8 cellular contexts compared by ENCODE assay signal in the genomic region with DNA sequence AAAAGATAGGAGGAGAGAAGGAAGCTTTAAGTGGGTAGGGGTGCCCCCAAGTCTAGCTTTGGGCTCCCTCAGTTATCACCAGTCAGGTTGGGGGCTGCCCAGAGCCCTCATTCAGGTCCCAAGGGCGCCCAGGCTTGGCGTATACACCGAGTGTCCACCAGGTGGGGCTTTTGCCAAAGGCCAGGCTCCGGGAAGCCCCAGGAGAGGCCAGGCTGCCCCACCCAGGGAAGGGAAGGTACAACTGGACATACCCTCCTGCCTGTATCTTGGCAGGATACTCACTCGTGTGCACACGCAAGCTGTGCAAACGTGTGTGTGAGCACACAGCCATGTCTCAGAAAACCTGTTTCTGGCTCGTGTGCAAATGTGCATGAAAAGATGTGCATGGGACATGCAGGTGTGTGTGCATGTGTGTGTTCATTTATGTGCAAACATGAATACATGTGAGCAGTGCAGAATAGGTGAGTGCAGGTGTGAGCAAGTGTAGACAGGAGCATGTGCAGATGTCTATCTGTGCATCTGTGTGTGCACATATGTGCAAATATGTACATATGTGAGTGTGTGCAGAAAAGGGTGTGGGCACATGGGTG. TPM values are rescaled to one million over a fixed set of nuclear protein-coding genes. Genes with fewer than 3 reads are reported as not detected.
A peak's percentile ranks its signal among the peaks of the same experiment; 100 is the strongest.
DNase-seq lines count a peak whose midpoint lies in the region; ATAC-seq and TF ChIP-seq lines count a peak whose summit lies in the region.

No MANE protein-coding gene starts in this region.

- no peak overlapping the region for H3K4me3 Mint-ChIP-seq in CD8-positive, alpha-beta T cell

- H3K79me2 ChIP-seq in hepatocyte, result no peaks in the 10 kb centered on the region

- no peak for TF ChIP-seq EP300 in ovary (IDR thresholded peaks at IDR 0.05)

- no peak overlapping the region for H2AFZ ChIP-seq in hepatocyte

- H3K4me1 ChIP-seq in CD8-positive, alpha-beta T cell (ENCODE audit: insufficient read depth, low read length), result no peaks in the 10 kb centered on the region
- H3K4me1 ChIP-seq in HEK293 (ENCODE audit: control insufficient read depth, insufficient read depth, low read length) (no peaks in the 10 kb centered on the region), RWPE2 (ENCODE audit: insufficient read depth, poor library complexity, severe bottlenecking) (peaks cover 3% of the 10 kb centered on the region), hepatocyte (ENCODE audit: insufficient read depth) (no peaks in the 10 kb centered on the region), ovary (ENCODE audit: insufficient read depth) (no peaks in the 10 kb centered on the region)

- H3K9me2 ChIP-seq in hepatocyte (replicated peaks; ENCODE audit: insufficient read depth), result no peaks in the 10 kb centered on the region

- H3K27ac Mint-ChIP-seq in CD8-positive, alpha-beta T cell, result no peak overlapping the region

- H3K4me3 ChIP-seq in CD8-positive, alpha-beta T cell (ENCODE audit: low read depth, low read length), result no peak overlapping the region
- H3K4me3 ChIP-seq in HEK293 (ENCODE audit: low read depth, low read length), result no peak overlapping the region
- H3K4me3 ChIP-seq in RWPE2 (ENCODE audit: severe bottlenecking), result no peak overlapping the region
- no peak overlapping the region for H3K4me3 ChIP-seq in hepatocyte
- H3K4me3 ChIP-seq in ovary, result no peak overlapping the region

- no peaks in the 10 kb centered on the region for H3K9me3 Mint-ChIP-seq in CD8-positive, alpha-beta T cell

- peaks cover 2% of the 10 kb centered on the region for H3K4me1 Mint-ChIP-seq in CD8-positive, alpha-beta T cell (ENCODE audit: low read depth)

- CTCF ChIA-PET in CD8-positive, alpha-beta T cell (lab: Charles Lee), result interaction anchor here (0.7 to 3.1 kb wide), 23 partner anchors 9 to 520 kb away, joined by 3 to 13 read pairs (median 4); a partner anchor contains a TSS
- CTCF ChIA-PET in HEK293 (lab: Yijun Ruan, JAX), result interaction anchor here (0.6 to 10.0 kb wide), 26 partner anchors 9 to 472 kb away, joined by 3 to 105 read pairs (median 3); no protein-coding TSS in a partner anchor

- WGBS in hepatocyte (ENCODE audit: low lambda C conversion rate, missing lambda C conversion rate), result 7% methylated on average over 8 of the region's 8 CpGs
- WGBS in ovary, 3 donors, result 3 to 5% (median 3%) methylated on average over 8 of the region's 8 CpGs

- H3K9me3 ChIP-seq in CD8-positive, alpha-beta T cell (ENCODE audit: low read length), result no peaks in the 10 kb centered on the region
- no peaks in the 10 kb centered on the region for H3K9me3 ChIP-seq in HEK293 (ENCODE audit: control insufficient read depth, insufficient read depth, low read depth, low read length)
- H3K9me3 ChIP-seq in RWPE2 (ENCODE audit: severe bottlenecking), result no peaks in the 10 kb centered on the region
- no peaks in the 10 kb centered on the region for H3K9me3 ChIP-seq in hepatocyte (ENCODE audit: low read depth)
- no peaks in the 10 kb centered on the region for H3K9me3 ChIP-seq in ovary

- peak; percentile 74 for TF ChIP-seq CTCF in CD8-positive, alpha-beta T cell (IDR thresholded peaks at IDR 0.05)
- TF ChIP-seq CTCF in HEK293 (tag by site-specific recombination; IDR thresholded peaks at IDR 0.05) (peak; percentile 84), RWPE2 (IDR thresholded peaks at IDR 0.05; ENCODE audit: poor library complexity, severe bottlenecking) (peak; percentile 95), hepatocyte (IDR thresholded peaks at IDR 0.05; ENCODE audit: poor library complexity) (peak; percentile 85), ovary (IDR thresholded peaks at IDR 0.05) (no peak)

- TF ChIP-seq POLR2A in ovary (IDR thresholded peaks at IDR 0.05), result no peak

- DNase-seq in CD8-positive, alpha-beta T cell, result peak; percentile 13 to 74 (median 38)
- DNase-seq in RWPE2 (ENCODE audit: low spot score) (no peak), hepatocyte (ENCODE audit: low spot score) (peak; percentile 81), ovary (no peak)
- peak; percentile 45 for DNase-seq in activated naive CD4-positive, alpha-beta T cell treated with anti-CD3 and anti-CD28 coated beads, Interleukin-2, amount 50 U/mL, for 16 hours
- peak; percentile 18 to 44 for DNase-seq in stimulated activated CD4-positive, alpha-beta T cell treated with anti-CD3 and anti-CD28 coated beads, Interleukin-1b, Interleukin-23, amount 100 ng/mL, for 4 hours (ENCODE audit: low read depth in 2 of 2)

- H3K27me3 ChIP-seq in CD8-positive, alpha-beta T cell (ENCODE audit: insufficient read depth, low read length), result no peaks in the 10 kb centered on the region
- H3K27me3 ChIP-seq in RWPE2 (ENCODE audit: insufficient read depth, poor library complexity, severe bottlenecking), result no peaks in the 10 kb centered on the region
- peaks cover 44% of the 10 kb centered on the region for H3K27me3 ChIP-seq in hepatocyte
- no peaks in the 10 kb centered on the region for H3K27me3 ChIP-seq in ovary

- H3K4me2 ChIP-seq in hepatocyte, result no peak overlapping the region

- no peaks in the 10 kb centered on the region for H3K36me3 Mint-ChIP-seq in CD8-positive, alpha-beta T cell

- H3K27me3 Mint-ChIP-seq in CD8-positive, alpha-beta T cell (ENCODE audit: low read depth), result peaks cover 22% of the 10 kb centered on the region

- H3K27ac ChIP-seq in CD8-positive, alpha-beta T cell (ENCODE audit: low read depth, low read length), result no peak overlapping the region
- H3K27ac ChIP-seq in HEK293 (ENCODE audit: extremely low read depth, low read depth, low read length) (no peak overlapping the region), RWPE2 (ENCODE audit: poor library complexity, severe bottlenecking) (no peak overlapping the region), hepatocyte (no peak overlapping the region), ovary (no peak overlapping the region)

- H3K36me3 ChIP-seq in CD8-positive, alpha-beta T cell (ENCODE audit: insufficient read depth, low read length), result no peaks in the 10 kb centered on the region
- no peaks in the 10 kb centered on the region for H3K36me3 ChIP-seq in HEK293 (ENCODE audit: control insufficient read depth in 2 of 2, insufficient read depth in 1 of 2, low read length in 2 of 2)
- no peaks in the 10 kb centered on the region for H3K36me3 ChIP-seq in RWPE2 (ENCODE audit: low read depth)
- no peaks in the 10 kb centered on the region for H3K36me3 ChIP-seq in hepatocyte (replicated peaks; ENCODE audit: insufficient read depth, low read depth)
- no peaks in the 10 kb centered on the region for H3K36me3 ChIP-seq in ovary

- peak; percentile 67 for ATAC-seq in CD8-positive, alpha-beta T cell
- ATAC-seq in RWPE2 (ENCODE audit: low read depth), result peak; percentile 96
- ATAC-seq in HG03460 (IDR thresholded peaks at IDR 0.05; ENCODE audit: unreplicated experiment), result no peak

- intact Hi-C loops in CD8-positive, alpha-beta T cell (cut with DNase I, micrococcal nuclease), result loop anchor here in 1 of 2 experiments (1.0 to 5.0 kb wide), 3 partner anchors 148 to 289 kb away; no protein-coding TSS in a partner anchor
- intact Hi-C loops in ovary (cut with DNase I), result no loop called here

- no peaks in the 10 kb centered on the region for H4K20me1 ChIP-seq in hepatocyte (ENCODE audit: insufficient read depth, poor library complexity, severe bottlenecking)

- POLR2A ChIA-PET in CD8-positive, alpha-beta T cell (lab: Charles Lee), result no interaction called here
- POLR2A ChIA-PET in HEK293 (lab: Yijun Ruan, JAX), result no interaction called here

TF ChIP-seq in HEK293, 187 proteins besides CTCF, POLR2A, EP300 and RAD21 (continues in another document):
- TF ChIP-seq ZNF654 (tag by site-specific recombination; IDR thresholded peaks at IDR 0.05; ENCODE audit: low read depth) (peak; percentile 80), ZNF10 (tag by site-specific recombination; IDR thresholded peaks at IDR 0.05) (no peak), SETDB1 (IDR thresholded peaks at IDR 0.05; ENCODE audit: insufficient read length, low read length) (no peak), KLF16 (tag by site-specific recombination; IDR thresholded peaks at IDR 0.05) (no peak)
- TF ChIP-seq, protein P1, sequence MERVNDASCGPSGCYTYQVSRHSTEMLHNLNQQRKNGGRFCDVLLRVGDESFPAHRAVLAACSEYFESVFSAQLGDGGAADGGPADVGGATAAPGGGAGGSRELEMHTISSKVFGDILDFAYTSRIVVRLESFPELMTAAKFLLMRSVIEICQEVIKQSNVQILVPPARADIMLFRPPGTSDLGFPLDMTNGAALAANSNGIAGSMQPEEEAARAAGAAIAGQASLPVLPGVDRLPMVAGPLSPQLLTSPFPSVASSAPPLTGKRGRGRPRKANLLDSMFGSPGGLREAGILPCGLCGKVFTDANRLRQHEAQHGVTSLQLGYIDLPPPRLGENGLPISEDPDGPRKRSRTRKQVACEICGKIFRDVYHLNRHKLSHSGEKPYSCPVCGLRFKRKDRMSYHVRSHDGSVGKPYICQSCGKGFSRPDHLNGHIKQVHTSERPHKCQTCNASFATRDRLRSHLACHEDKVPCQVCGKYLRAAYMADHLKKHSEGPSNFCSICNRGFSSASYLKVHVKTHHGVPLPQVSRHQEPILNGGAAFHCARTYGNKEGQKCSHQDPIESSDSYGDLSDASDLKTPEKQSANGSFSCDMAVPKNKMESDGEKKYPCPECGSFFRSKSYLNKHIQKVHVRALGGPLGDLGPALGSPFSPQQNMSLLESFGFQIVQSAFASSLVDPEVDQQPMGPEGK (tag by site-specific recombination; IDR thresholded peaks at IDR 0.05), result 0 out of 2 replicates have a peak, but pooled peaks have one; percentile 41
- TF ChIP-seq, protein P2, sequence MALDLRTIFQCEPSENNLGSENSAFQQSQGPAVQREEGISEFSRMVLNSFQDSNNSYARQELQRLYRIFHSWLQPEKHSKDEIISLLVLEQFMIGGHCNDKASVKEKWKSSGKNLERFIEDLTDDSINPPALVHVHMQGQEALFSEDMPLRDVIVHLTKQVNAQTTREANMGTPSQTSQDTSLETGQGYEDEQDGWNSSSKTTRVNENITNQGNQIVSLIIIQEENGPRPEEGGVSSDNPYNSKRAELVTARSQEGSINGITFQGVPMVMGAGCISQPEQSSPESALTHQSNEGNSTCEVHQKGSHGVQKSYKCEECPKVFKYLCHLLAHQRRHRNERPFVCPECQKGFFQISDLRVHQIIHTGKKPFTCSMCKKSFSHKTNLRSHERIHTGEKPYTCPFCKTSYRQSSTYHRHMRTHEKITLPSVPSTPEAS (tag by site-specific recombination; IDR thresholded peaks at IDR 0.05), result peak; percentile 66

RNA-seq across cellular contexts. Expression of a gene that starts 9.7 kb away (rescaled TPM):
- under 1 TPM; 0.14 to 0.19 TPM for total RNA-seq in CD8-positive, alpha-beta T cell
- total RNA-seq in hepatocyte (0.17 and 0.76 TPM in 2 replicates), ovary (under 1 TPM in 3 of 7 donors, not detected in 4; 0.10 to 0.24 (median 0.10) TPM)
- polyA plus RNA-seq in hepatocyte (0.06 and 0.26 TPM in 2 replicates), ovary (under 1 TPM; 0.01 to 0.05 TPM)

Comparison
In these comparisons a context has a peak if more than half of its experiments do, and no peak if none do; other contexts are left out.
1. DNase-seq: peak in CD8-positive, alpha-beta T cell (7 of 7), activated naive CD4-positive, alpha-beta T cell treated with anti-CD3 and anti-CD28 coated beads, Interleukin-2, amount 50 U/mL, for 16 hours (single experiment), hepatocyte (single experiment) and stimulated activated CD4-positive, alpha-beta T cell treated with anti-CD3 and anti-CD28 coated beads, Interleukin-1b, Interleukin-23, amount 100 ng/mL, for 4 hours (2 of 2); none in RWPE2 (single experiment) and ovary (0 of 5).
2. CTCF ChIP-seq: peak in CD8-positive, alpha-beta T cell (single experiment), HEK293 (single experiment), RWPE2 (single experiment) and hepatocyte (single experiment); none in ovary (0 of 3).